Comparison of ENCODE assay signal across 11 cellular contexts in genomic region chr3:184679056-184679502, GRCh38. TPM values are rescaled to one million over a fixed set of nuclear protein-coding genes. Genes with fewer than 3 reads are reported as not detected.
DNase-seq lines count a peak whose midpoint lies in the region; ATAC-seq and TF ChIP-seq lines count a peak whose summit lies in the region.
"Had no signal": no experiment of that assay in that cellular context is flagged by ENCODE, and none has a peak within 500 bp of the region (broad histone marks: within the 10 kb centered on the region; RNA-seq: fewer than 3 reads in every experiment).

No MANE protein-coding gene starts in this region.

- H3K4me1 ChIP-seq in GM23338 (ENCODE audit: insufficient read depth) (peaks cover 13% of the 10 kb centered on the region), psoas muscle (no peaks in the 10 kb centered on the region), PC-9 (replicated peaks; ENCODE audit: insufficient read depth) (no peaks in the 10 kb centered on the region)

- H3K9me2 ChIP-seq in GM23338 (ENCODE audit: insufficient read depth) (no peaks in the 10 kb centered on the region; the same call in 1 of the 2 replicates), PC-9 (ENCODE audit: insufficient read depth) (no peaks in the 10 kb centered on the region)

- H3K27me3 Mint-ChIP-seq in GM23338 (ENCODE audit: insufficient read depth, low read depth, poor library complexity) (peaks cover 14% of the 10 kb centered on the region), T-cell (peaks cover 4 to 8% of the 10 kb centered on the region in 2 donors)

- H3K36me3 Mint-ChIP-seq in GM23338 (ENCODE audit: low read depth) (no peaks in the 10 kb centered on the region), T-cell (no peaks in the 10 kb centered on the region)
- H3K36me3 Mint-ChIP-seq: CD8-positive, alpha-beta T cell had no signal

- no peaks in the 10 kb centered on the region for H4K20me1 ChIP-seq in GM23338 (replicated peaks; ENCODE audit: insufficient read depth)
- no peaks in the 10 kb centered on the region for H4K20me1 ChIP-seq in PC-9 (ENCODE audit: insufficient read depth)

- no TSS peak for BruUV-seq in PC-9 (replicated peaks; lab: Mats Ljungman, UMichigan)

- no peaks in the 10 kb centered on the region for H3K36me3 ChIP-seq in GM23338 (ENCODE audit: insufficient read depth)
- no peaks in the 10 kb centered on the region for H3K36me3 ChIP-seq in psoas muscle (ENCODE audit: insufficient read depth in 1 of 2, low read depth in 1 of 2)
- H3K36me3 ChIP-seq in PC-9 (ENCODE audit: low read depth): no peaks in the 10 kb centered on the region

- H3K4me2 ChIP-seq in GM23338 (peak overlapping the region; percentile 82), PC-9 (no peak overlapping the region)

- H3F3A ChIP-seq in GM23338 (replicated peaks; ENCODE audit: low read depth): no peaks in the 10 kb centered on the region
- no peaks in the 10 kb centered on the region for H3F3A ChIP-seq in PC-9 (ENCODE audit: insufficient read depth, low read depth)

- H3K27ac Mint-ChIP-seq in GM23338 (no peak overlapping the region), T-cell (no peak overlapping the region)
- H3K27ac Mint-ChIP-seq: CD8-positive, alpha-beta T cell had no signal

- H2AFZ ChIP-seq in GM23338: peak overlapping the region; percentile 100
- H2AFZ ChIP-seq in PC-9: no peak overlapping the region

- H3K9me3 Mint-ChIP-seq in GM23338 (no peaks in the 10 kb centered on the region), T-cell (no peaks in the 10 kb centered on the region)
- H3K9me3 Mint-ChIP-seq: CD8-positive, alpha-beta T cell had no signal

- H3K79me2 ChIP-seq in GM23338 (replicated peaks; ENCODE audit: insufficient read depth) (no peaks in the 10 kb centered on the region), PC-9 (ENCODE audit: low read depth) (no peaks in the 10 kb centered on the region)

- no peaks in the 10 kb centered on the region for H3K27me3 ChIP-seq in GM23338 (ENCODE audit: insufficient read depth)
- H3K27me3 ChIP-seq in psoas muscle (ENCODE audit: insufficient read depth in 3 of 3, low read length in 2 of 3): no peaks in the 10 kb centered on the region
- H3K27me3 ChIP-seq in PC-9 (ENCODE audit: insufficient read depth, low read depth): peaks cover 21% of the 10 kb centered on the region

- CTCF ChIA-PET in PC-9 (lab: Charles Lee) (no interaction called here), T-cell (lab: Charles Lee) (no interaction called here), RWPE1 (lab: Yijun Ruan, JAX) (no interaction called here)

- POLR2A ChIA-PET in PC-9 (lab: Charles Lee; ENCODE audit: unreplicated experiment) (no interaction called here), T-cell (lab: Charles Lee) (no interaction called here), RWPE1 (lab: Yijun Ruan, JAX; ENCODE audit: low non-redundant PET) (no interaction called here)

- DNase-seq in GM23338 (ENCODE audit: low spot score) (peak; percentile 76), NCI-H2227 treated with DMSO at 0.1 percent for 48 hours (lab: John Stamatoyannopoulos, UW) (peak; percentile 32), left cardiac atrium (peak; percentile 34), psoas muscle (peak; percentile 62 to 80), PC-9 (no peak), T-cell (no peak), RWPE1 (ENCODE audit: low spot score) (no peak)
- DNase-seq: CD8-positive, alpha-beta T cell; midbrain; NCI-H1105 had no signal

- intact Hi-C loops in left cardiac atrium (cut with DNase I): no loop called here
- intact Hi-C loops in psoas muscle (cut with DNase I): no loop called here
- intact Hi-C loops in PC-9 (cut with micrococcal nuclease; ENCODE audit: unreplicated experiment): no loop called here

- peak overlapping the region; percentile 52 for H3K4me3 ChIP-seq in GM23338
- H3K4me3 ChIP-seq in psoas muscle: no peak overlapping the region
- H3K4me3 ChIP-seq in PC-9: no peak overlapping the region

- no peak for TF ChIP-seq CTCF in GM23338 (conservative IDR thresholded peaks at IDR 0.05; ENCODE audit: low read depth in 2 of 2)
- no peak for TF ChIP-seq CTCF in psoas muscle (IDR thresholded peaks at IDR 0.05)
- no peak for TF ChIP-seq CTCF in PC-9 (conservative IDR thresholded peaks at IDR 0.05)
- no peak for TF ChIP-seq CTCF in RWPE1 (conservative IDR thresholded peaks at IDR 0.05; ENCODE audit: low read depth)

- H3K9me3 ChIP-seq in psoas muscle (no peaks in the 10 kb centered on the region), PC-9 (ENCODE audit: insufficient read depth, low read depth) (no peaks in the 10 kb centered on the region)

- peak overlapping the region; percentile 64 for H3K4me3 Mint-ChIP-seq in GM23338
- no peak overlapping the region for H3K4me3 Mint-ChIP-seq in T-cell
- H3K4me3 Mint-ChIP-seq: CD8-positive, alpha-beta T cell had no signal

- ATAC-seq in GM23338: peak; percentile 92
- ATAC-seq in left cardiac atrium: peak; percentile 79 to 83
- ATAC-seq in psoas muscle: peak; percentile 26 to 59 (median 55)
- ATAC-seq in GM21825 (IDR thresholded peaks at IDR 0.05; ENCODE audit: unreplicated experiment): no peak
- no peak for ATAC-seq in T-cell (replicated peaks in 1 of 4)
- ATAC-seq: CD8-positive, alpha-beta T cell had no signal

- H3K27ac ChIP-seq in GM23338 (ENCODE audit: low read depth): peak overlapping the region; percentile 59; the same call in 1 of the 2 replicates
- no peak overlapping the region for H3K27ac ChIP-seq in psoas muscle
- no peak overlapping the region for H3K27ac ChIP-seq in PC-9
- no peak overlapping the region for H3K27ac ChIP-seq in RWPE1

- 17 to 25% (median 19%) methylated on average over 16 of the region's 16 CpGs for WGBS in psoas muscle, 3 donors

- H3K4me1 Mint-ChIP-seq in GM23338 (peaks cover 14% of the 10 kb centered on the region), T-cell (peaks cover 0 to 4% (median 0%) of the 10 kb centered on the region in 3 donors)

TF ChIP-seq in GM23338, 12 proteins besides CTCF, POLR2A, EP300 and RAD21:
- TF ChIP-seq ETS1 (IDR thresholded peaks at IDR 0.05) (no peak), POLR2AphosphoS5 (IDR thresholded peaks at IDR 0.05; ENCODE audit: low read depth) (0 out of 2 replicates have a peak, but pooled peaks have one; percentile 27), EZH2phosphoT487 (IDR thresholded peaks at IDR 0.05; ENCODE audit: unreplicated experiment) (no peak)

RNA-seq across cellular contexts. Expression of gene MAGEF1, which starts 32.8 kb away (rescaled TPM):
- total RNA-seq in GM23338 (2014; rRNA removed; shearing (Covaris generic)): 66.5 and 79.4 TPM in 2 replicates
- polyA plus RNA-seq in GM23338 (2016; fragmentation: Nextera tagmentation; extraction: Ambion mirVana) (86.6 and 88.7 TPM in 2 replicates), psoas muscle (10 to 100 TPM; 14.3 to 27.3 (median 27.1) TPM)
- total RNA-seq in left cardiac atrium (10 to 100 TPM; 19.4 to 24.5 TPM), psoas muscle (10 to 100 TPM; 13.0 to 23.6 (median 15.9) TPM), PC-9 (2021) (97.2 and 106 TPM in 2 replicates), T-cell (10 to 100 TPM in 4 of 5 donors, 1 to 10 TPM in 1; 8.6 to 17.7 (median 16.1) TPM)

Comparison
In these comparisons a context has a peak if more than half of its experiments do, and no peak if none do; other contexts are left out.
1. ATAC-seq: peak in GM23338 (single experiment), left cardiac atrium (2 of 2) and psoas muscle (4 of 4); none in GM21825 (single experiment) and T-cell (0 of 4).
2. DNase-seq: peak in GM23338 (single experiment), NCI-H2227 treated with DMSO at 0.1 percent for 48 hours (single experiment), left cardiac atrium (single experiment) and psoas muscle (2 of 2); none in PC-9 (0 of 2), T-cell (0 of 34) and RWPE1 (single experiment).